23 cellular contexts compared by ENCODE assay signal in the genomic region with DNA sequence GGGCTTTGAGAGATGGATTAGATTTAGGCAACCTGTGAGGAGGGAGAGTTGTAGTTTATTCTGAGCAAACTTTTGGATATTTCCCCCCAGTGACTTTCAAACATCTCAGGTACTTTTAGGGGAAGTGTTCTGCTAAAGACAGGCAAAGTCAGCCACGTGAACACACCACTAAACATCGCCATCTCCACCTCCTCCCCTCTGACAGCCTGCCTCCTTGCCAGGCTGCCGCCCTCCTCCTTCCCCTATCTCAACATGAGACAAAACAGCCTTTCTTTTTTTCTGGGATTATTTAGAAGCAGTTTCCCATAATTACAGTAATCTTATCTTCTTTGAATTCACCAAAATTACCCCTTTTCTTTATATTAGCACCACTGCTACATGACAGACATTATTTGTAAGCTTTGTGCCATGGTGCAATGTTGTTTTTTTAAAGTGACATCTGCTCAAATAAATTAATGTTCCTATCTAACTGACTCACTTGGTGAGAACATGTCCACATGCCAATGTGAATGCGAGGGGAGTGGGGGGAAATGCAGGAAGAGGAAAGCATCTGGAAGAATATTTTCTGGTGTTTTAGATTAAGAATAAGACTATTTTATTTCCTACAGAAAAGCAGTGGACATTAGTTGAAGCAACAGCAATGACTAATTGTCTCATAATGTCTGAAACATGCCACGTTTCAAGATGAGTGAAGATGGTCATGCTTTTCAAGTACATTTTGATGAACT.
DNase-seq lines count a peak whose midpoint lies in the region; ATAC-seq and TF ChIP-seq lines count a peak whose summit lies in the region.
"Had no signal": no experiment of that assay in that cellular context is flagged by ENCODE, and none has a peak within 500 bp of the region (broad histone marks: within the 10 kb centered on the region; RNA-seq: fewer than 3 reads in every experiment).

No MANE protein-coding gene starts in this region.

- intact Hi-C loops in uterus (cut with DNase I; ENCODE audit: low total_unique reads), result no loop called here

- TF ChIP-seq POLR2A in uterus (IDR thresholded peaks at IDR 0.05), result no peak

- H3K4me3 Mint-ChIP-seq in activated CD8-positive, alpha-beta T cell treated with anti-CD3 and anti-CD28 coated beads, Interleukin-2, amount 10 ng/mL, durations not matched to agents 7 days and 5 days, result no peak overlapping the region
- H3K4me3 Mint-ChIP-seq: CD8-positive, alpha-beta T cell; memory B cell; stimulated activated naive B cell treated with anti-CD40 and anti-IgM and Interleukin-4, amounts not matched to agents 10 μg/mL and 1 μg/mL and 100 μg/mL, for 72 hours had no signal

- H3K27me3 ChIP-seq in uterus, result no peaks in the 10 kb centered on the region
- H3K27me3 ChIP-seq: BE2C, body of pancreas had no signal

- no peak for ATAC-seq in GM18511 (IDR thresholded peaks at IDR 0.05; ENCODE audit: unreplicated experiment)
- ATAC-seq in activated CD8-positive, alpha-beta T cell treated with anti-CD3 and anti-CD28 coated beads, Interleukin-2, amount 10 ng/mL, durations not matched to agents 7 days and 5 days, result no peak
- ATAC-seq: body of pancreas; CD8-positive, alpha-beta T cell; left lobe of liver; stimulated activated naive B cell treated with anti-CD40 and anti-IgM and Interleukin-4, amounts not matched to agents 10 μg/mL and 1 μg/mL and 100 μg/mL, for 72 hours had no signal

- H3K4me1 Mint-ChIP-seq in activated CD8-positive, alpha-beta T cell treated with anti-CD3 and anti-CD28 coated beads, Interleukin-2, amount 10 ng/mL, durations not matched to agents 7 days and 5 days (ENCODE audit: low read depth), result no peaks in the 10 kb centered on the region
- H3K4me1 Mint-ChIP-seq: memory B cell; stimulated activated naive B cell treated with anti-CD40 and anti-IgM and Interleukin-4, amounts not matched to agents 10 μg/mL and 1 μg/mL and 100 μg/mL, for 72 hours had no signal

- no peaks in the 10 kb centered on the region; the same call in 1 of the 2 replicates for H3K4me1 ChIP-seq in HEK293 (ENCODE audit: control insufficient read depth, insufficient read depth, low read length)
- H3K4me1 ChIP-seq in uterus, result no peaks in the 10 kb centered on the region
- H3K4me1 ChIP-seq: BE2C, body of pancreas had no signal

- H3K9me3 ChIP-seq in HEK293 (ENCODE audit: control insufficient read depth, insufficient read depth, low read depth, low read length) (no peaks in the 10 kb centered on the region), uterus (no peaks in the 10 kb centered on the region)
- H3K9me3 ChIP-seq: BE2C, body of pancreas had no signal

- H3K36me3 ChIP-seq in HEK293 (ENCODE audit: control insufficient read depth in 2 of 2, insufficient read depth in 1 of 2, low read length in 2 of 2), result no peaks in the 10 kb centered on the region
- H3K36me3 ChIP-seq in uterus, result no peaks in the 10 kb centered on the region
- H3K36me3 ChIP-seq: BE2C had no signal

- H3K4me3 ChIP-seq in HEK293 (ENCODE audit: low read depth, low read length), result no peak overlapping the region
- H3K4me3 ChIP-seq in epithelial cell of esophagus (ENCODE audit: low read length), result no peak overlapping the region
- H3K4me3 ChIP-seq in uterus, result no peak overlapping the region
- H3K4me3 ChIP-seq: body of pancreas had no signal

- peak; percentile 65 for DNase-seq in NCI-H69 (lab: John Stamatoyannopoulos, UW)
- DNase-seq in epithelial cell of esophagus (ENCODE audit: low read depth), result peak; percentile 28
- DNase-seq in pulmonary artery endothelial cell (ENCODE audit: low read depth, low spot score), result peak; percentile 20
- DNase-seq in uterus, result no peak
- no peak for DNase-seq in activated CD8-positive, alpha-beta T cell treated with anti-CD3 and anti-CD28 coated beads, Interleukin-2, amount 10 ng/mL, durations not matched to agents 7 days and 5 days
- DNase-seq: ACHN; activated CD4-positive, alpha-beta T cell treated with anti-CD3 and anti-CD28 coated beads, Interleukin-2, amount 50 U/mL, for 4 hours; activated naive CD4-positive, alpha-beta T cell; BE2C; body of pancreas; CD8-positive, alpha-beta T cell; DMS 273 treated with DMSO at 0.1 percent for 48 hours; HCEC 1CT; Karpas-422; NCI-H1436; NCI-H524; SHP77 treated with DMSO at 0.1 percent for 48 hours; stimulated activated naive B cell treated with anti-CD40 and anti-IgM and Interleukin-4, amounts not matched to agents 10 μg/mL and 1 μg/mL and 100 μg/mL, for 72 hours; T-helper 2 cell had no signal

- no peak overlapping the region for H3K27ac Mint-ChIP-seq in activated CD8-positive, alpha-beta T cell treated with anti-CD3 and anti-CD28 coated beads, Interleukin-2, amount 10 ng/mL, durations not matched to agents 7 days and 5 days
- H3K27ac Mint-ChIP-seq: CD8-positive, alpha-beta T cell; memory B cell; stimulated activated naive B cell treated with anti-CD40 and anti-IgM and Interleukin-4, amounts not matched to agents 10 μg/mL and 1 μg/mL and 100 μg/mL, for 72 hours had no signal

- POLR2A ChIA-PET in HEK293 (lab: Yijun Ruan, JAX), result no interaction called here
- POLR2A ChIA-PET in activated CD8-positive, alpha-beta T cell treated with anti-CD3 and anti-CD28 coated beads, Interleukin-2, amount 10 ng/mL, durations not matched to agents 7 days and 5 days (lab: Charles Lee), result no interaction called here

- peaks cover 9% of the 10 kb centered on the region for H3K27me3 Mint-ChIP-seq in activated CD8-positive, alpha-beta T cell treated with anti-CD3 and anti-CD28 coated beads, Interleukin-2, amount 10 ng/mL, durations not matched to agents 7 days and 5 days (ENCODE audit: low read depth)

- H3K27ac ChIP-seq in HEK293 (ENCODE audit: extremely low read depth, low read depth, low read length) (no peak overlapping the region), uterus (peak overlapping the region in 1 of 2 donors; percentile 15)
- H3K27ac ChIP-seq: body of pancreas had no signal

- TF ChIP-seq CTCF in HEK293 (tag by site-specific recombination; IDR thresholded peaks at IDR 0.05) (no peak), epithelial cell of esophagus (IDR thresholded peaks at IDR 0.05; ENCODE audit: insufficient read depth, low read depth, low read length, missing control alignments) (no peak), uterus (IDR thresholded peaks at IDR 0.05) (no peak)

- H3K36me3 Mint-ChIP-seq in activated CD8-positive, alpha-beta T cell treated with anti-CD3 and anti-CD28 coated beads, Interleukin-2, amount 10 ng/mL, durations not matched to agents 7 days and 5 days (ENCODE audit: low read depth), result no peaks in the 10 kb centered on the region
- H3K36me3 Mint-ChIP-seq: CD8-positive, alpha-beta T cell; memory B cell; stimulated activated naive B cell treated with anti-CD40 and anti-IgM and Interleukin-4, amounts not matched to agents 10 μg/mL and 1 μg/mL and 100 μg/mL, for 72 hours had no signal

- CTCF ChIA-PET in HEK293 (lab: Yijun Ruan, JAX), result no interaction called here
- CTCF ChIA-PET in activated CD8-positive, alpha-beta T cell treated with anti-CD3 and anti-CD28 coated beads, Interleukin-2, amount 10 ng/mL, durations not matched to agents 7 days and 5 days (lab: Charles Lee), result no interaction called here

- H3K9me3 Mint-ChIP-seq in activated CD8-positive, alpha-beta T cell treated with anti-CD3 and anti-CD28 coated beads, Interleukin-2, amount 10 ng/mL, durations not matched to agents 7 days and 5 days (ENCODE audit: insufficient read depth), result no peaks in the 10 kb centered on the region
- H3K9me3 Mint-ChIP-seq: CD8-positive, alpha-beta T cell; stimulated activated naive B cell treated with anti-CD40 and anti-IgM and Interleukin-4, amounts not matched to agents 10 μg/mL and 1 μg/mL and 100 μg/mL, for 72 hours had no signal

TF ChIP-seq in HEK293, 187 proteins besides CTCF, POLR2A, EP300 and RAD21:
- TF ChIP-seq ZNF335 (tag by site-specific recombination; conservative IDR thresholded peaks at IDR 0.05), result peak; percentile 28; the same call in 1 of the 2 replicates
- TF ChIP-seq, protein P1, sequence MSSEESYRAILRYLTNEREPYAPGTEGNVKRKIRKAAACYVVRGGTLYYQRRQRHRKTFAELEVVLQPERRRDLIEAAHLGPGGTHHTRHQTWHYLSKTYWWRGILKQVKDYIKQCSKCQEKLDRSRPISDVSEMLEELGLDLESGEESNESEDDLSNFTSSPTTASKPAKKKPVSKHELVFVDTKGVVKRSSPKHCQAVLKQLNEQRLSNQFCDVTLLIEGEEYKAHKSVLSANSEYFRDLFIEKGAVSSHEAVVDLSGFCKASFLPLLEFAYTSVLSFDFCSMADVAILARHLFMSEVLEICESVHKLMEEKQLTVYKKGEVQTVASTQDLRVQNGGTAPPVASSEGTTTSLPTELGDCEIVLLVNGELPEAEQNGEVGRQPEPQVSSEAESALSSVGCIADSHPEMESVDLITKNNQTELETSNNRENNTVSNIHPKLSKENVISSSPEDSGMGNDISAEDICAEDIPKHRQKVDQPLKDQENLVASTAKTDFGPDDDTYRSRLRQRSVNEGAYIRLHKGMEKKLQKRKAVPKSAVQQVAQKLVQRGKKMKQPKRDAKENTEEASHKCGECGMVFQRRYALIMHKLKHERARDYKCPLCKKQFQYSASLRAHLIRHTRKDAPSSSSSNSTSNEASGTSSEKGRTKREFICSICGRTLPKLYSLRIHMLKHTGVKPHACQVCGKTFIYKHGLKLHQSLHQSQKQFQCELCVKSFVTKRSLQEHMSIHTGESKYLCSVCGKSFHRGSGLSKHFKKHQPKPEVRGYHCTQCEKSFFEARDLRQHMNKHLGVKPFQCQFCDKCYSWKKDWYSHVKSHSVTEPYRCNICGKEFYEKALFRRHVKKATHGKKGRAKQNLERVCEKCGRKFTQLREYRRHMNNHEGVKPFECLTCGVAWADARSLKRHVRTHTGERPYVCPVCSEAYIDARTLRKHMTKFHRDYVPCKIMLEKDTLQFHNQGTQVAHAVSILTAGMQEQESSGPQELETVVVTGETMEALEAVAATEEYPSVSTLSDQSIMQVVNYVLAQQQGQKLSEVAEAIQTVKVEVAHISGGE (tag by site-specific recombination; conservative IDR thresholded peaks at IDR 0.05; ENCODE audit: low read depth), result no peak

Comparison
In these comparisons a context has a peak if more than half of its experiments do, and no peak if none do; other contexts are left out.
1. DNase-seq: peak in NCI-H69 (single experiment), epithelial cell of esophagus (single experiment) and pulmonary artery endothelial cell (single experiment); none in uterus (0 of 2) and activated CD8-positive, alpha-beta T cell treated with anti-CD3 and anti-CD28 coated beads, Interleukin-2, amount 10 ng/mL, durations not matched to agents 7 days and 5 days (single experiment).